In the genomic region with DNA sequence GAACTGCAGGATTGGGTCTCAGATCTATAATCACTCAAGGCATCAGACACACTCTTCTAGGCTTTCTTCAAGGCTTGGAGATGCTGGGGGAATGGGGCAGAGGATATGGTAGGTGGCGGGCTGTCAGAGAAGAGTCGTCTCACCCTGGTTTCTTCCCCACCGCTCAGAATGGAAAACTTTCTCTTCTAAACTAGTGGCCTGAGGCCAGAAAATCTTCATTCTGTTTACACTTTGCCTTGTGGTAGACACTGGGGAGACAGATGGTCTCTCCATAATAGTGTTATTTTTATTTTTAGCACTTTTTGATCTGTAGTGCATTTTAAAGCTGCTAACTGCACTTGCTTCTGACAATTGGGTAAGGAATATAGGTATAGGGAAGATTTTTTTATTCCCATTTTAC, we compare ENCODE assay signal across 21 cellular contexts. TPM values are rescaled to one million over a fixed set of nuclear protein-coding genes. Genes with fewer than 3 reads are reported as not detected.
DNase-seq lines count a peak whose midpoint lies in the region; ATAC-seq and TF ChIP-seq lines count a peak whose summit lies in the region.
"Had no signal": no experiment of that assay in that cellular context is flagged by ENCODE, and none has a peak within 500 bp of the region (broad histone marks: within the 10 kb centered on the region; RNA-seq: fewer than 3 reads in every experiment).

No MANE protein-coding gene starts in this region.

- H3K27me3 Mint-ChIP-seq in osteocyte (ENCODE audit: unreplicated experiment): no peaks in the 10 kb centered on the region

- ATAC-seq in GM19324 (IDR thresholded peaks at IDR 0.05; ENCODE audit: low FRiP score, unreplicated experiment): no peak
- ATAC-seq: activated CD4-positive, CD25-positive, alpha-beta regulatory T cell treated with anti-CD3 and anti-CD28 coated beads, Interleukin-2, amount 50 U/mL, for 24 hours; activated naive CD8-positive, alpha-beta T cell treated with anti-CD3 and anti-CD28 coated beads, Interleukin-2, amount 50 U/mL, for 24 hours; naive thymus-derived CD8-positive, alpha-beta T cell had no signal

- H3K4me3 ChIP-seq in tibial artery: peak overlapping the region; percentile 69 to 74
- no peak overlapping the region for H3K4me3 ChIP-seq in SJCRH30
- H3K4me3 ChIP-seq: SK-N-MC had no signal

- peak overlapping the region; percentile 93 for H3K27ac ChIP-seq in cingulate gyrus (ENCODE audit: low read depth, low read length)
- H3K27ac ChIP-seq in tibial artery: peak overlapping the region; percentile 91 to 93
- no peak overlapping the region for H3K27ac ChIP-seq in SJCRH30
- H3K27ac ChIP-seq: HL-60, SK-N-MC had no signal

- H3K36me3 Mint-ChIP-seq in osteocyte (ENCODE audit: unreplicated experiment): no peaks in the 10 kb centered on the region
- H3K36me3 Mint-ChIP-seq: naive thymus-derived CD8-positive, alpha-beta T cell had no signal

- TF ChIP-seq CTCF in osteocyte (IDR thresholded peaks at IDR 0.05) (no peak), tibial artery (IDR thresholded peaks at IDR 0.05) (no peak)

- H3K9me3 Mint-ChIP-seq in osteocyte (ENCODE audit: unreplicated experiment): no peaks in the 10 kb centered on the region
- H3K9me3 Mint-ChIP-seq: activated naive CD8-positive, alpha-beta T cell treated with anti-CD3 and anti-CD28 coated beads, Interleukin-2, amount 50 U/mL, for 24 hours; activated T-helper 2 cell treated with anti-CD3 and anti-CD28 coated beads, Interferon-gamma antibody, Interleukin-2, Interleukin-4, amounts not matched to agents 10 μg/mL and 5 μg/mL and 100 μg/mL, durations not matched to agents 14 hours and 24 hours and 36 hours; central memory CD8-positive, alpha-beta T cell; naive thymus-derived CD8-positive, alpha-beta T cell had no signal

- H3K36me3 ChIP-seq in tibial artery: peaks cover 5 to 6% (median 5%) of the 10 kb centered on the region in 3 donors
- H3K36me3 ChIP-seq in SJCRH30: no peaks in the 10 kb centered on the region

- H3K4me1 ChIP-seq in tibial artery (peaks cover 0 to 72% (median 38%) of the 10 kb centered on the region in 4 donors), SJCRH30 (peaks cover 14% of the 10 kb centered on the region; the same call in 1 of the 2 replicates)

- H3K9me3 ChIP-seq in tibial artery (no peaks in the 10 kb centered on the region), SJCRH30 (replicated peaks) (no peaks in the 10 kb centered on the region)

- DNase-seq in NCI-H446 treated with DMSO at 0.1 percent for 48 hours (lab: John Stamatoyannopoulos, UW) (peak; percentile 66), osteocyte (ENCODE audit: extremely low spot score, unreplicated experiment) (no peak), tibial artery (no peak), SJCRH30 (no peak), CD1c-positive myeloid dendritic cell (ENCODE audit: extremely low spot score) (no peak)
- DNase-seq in activated CD8-positive, alpha-beta memory T cell treated with anti-CD3 and anti-CD28 coated beads for 24 hours: no peak
- DNase-seq: activated naive CD8-positive, alpha-beta T cell treated with anti-CD3 and anti-CD28 coated beads, Interleukin-2, amount 50 U/mL, for 24 hours; AML-193; foreskin melanocyte; naive thymus-derived CD8-positive, alpha-beta T cell; NCI-H2081; stimulated activated naive CD4-positive, alpha-beta T cell treated with Interleukin-2 at 50 U/mL for 16 hours had no signal

- peaks cover 74% of the 10 kb centered on the region for H3K4me1 Mint-ChIP-seq in osteocyte (ENCODE audit: unreplicated experiment)

- H3K27ac Mint-ChIP-seq in osteocyte (ENCODE audit: unreplicated experiment): peak overlapping the region; percentile 38
- H3K27ac Mint-ChIP-seq: activated naive CD8-positive, alpha-beta T cell treated with anti-CD3 and anti-CD28 coated beads, Interleukin-2, amount 50 U/mL, for 24 hours; activated T-helper 2 cell treated with anti-CD3 and anti-CD28 coated beads, Interferon-gamma antibody, Interleukin-2, Interleukin-4, amounts not matched to agents 10 μg/mL and 5 μg/mL and 100 μg/mL, durations not matched to agents 14 hours and 24 hours and 36 hours had no signal

- H3K4me3 Mint-ChIP-seq in osteocyte (ENCODE audit: unreplicated experiment): no peak overlapping the region
- H3K4me3 Mint-ChIP-seq: activated naive CD8-positive, alpha-beta T cell treated with anti-CD3 and anti-CD28 coated beads, Interleukin-2, amount 50 U/mL, for 24 hours; central memory CD8-positive, alpha-beta T cell; naive thymus-derived CD8-positive, alpha-beta T cell had no signal

- intact Hi-C loops in tibial artery (cut with DNase I; ENCODE audit: low total_unique reads): no loop called here

- no peaks in the 10 kb centered on the region for H3K27me3 ChIP-seq in tibial artery
- H3K27me3 ChIP-seq in SJCRH30: peaks cover 3% of the 10 kb centered on the region

RNA-seq across cellular contexts. Expression of a gene that starts 2.6 kb away (rescaled TPM):
- total RNA-seq in osteocyte: 0.94 and 1.0 TPM in 2 replicates
- total RNA-seq in SJCRH30 (2014; rRNA removed; shearing (Covaris generic)): not detected in 2 replicates
- total RNA-seq: activated T-helper 2 cell treated with anti-CD3 and anti-CD28 coated beads, Interferon-gamma antibody, Interleukin-2, Interleukin-4, amounts not matched to agents 10 μg/mL and 5 μg/mL and 100 μg/mL, durations not matched to agents 14 hours and 24 hours and 36 hours; naive thymus-derived CD8-positive, alpha-beta T cell had no signal

RNA-seq across cellular contexts. Expression of a gene that starts 15.7 kb away (rescaled TPM):
- not detected in 2 replicates for total RNA-seq in osteocyte
- not detected in 2 replicates for total RNA-seq in SJCRH30 (2014; rRNA removed; shearing (Covaris generic))
- total RNA-seq: activated T-helper 2 cell treated with anti-CD3 and anti-CD28 coated beads, Interferon-gamma antibody, Interleukin-2, Interleukin-4, amounts not matched to agents 10 μg/mL and 5 μg/mL and 100 μg/mL, durations not matched to agents 14 hours and 24 hours and 36 hours; lower leg skin; naive thymus-derived CD8-positive, alpha-beta T cell; renal cortical epithelial cell had no signal
